8 cellular contexts compared by ENCODE assay signal in genomic region chr14:102928412-102929348, GRCh38. TPM values are rescaled to one million over a fixed set of nuclear protein-coding genes. Genes with fewer than 3 reads are reported as not detected.
DNase-seq lines count a peak whose midpoint lies in the region; ATAC-seq, FAIRE-seq and TF ChIP-seq lines count a peak whose summit lies in the region.

No MANE protein-coding gene starts in this region.

- H3K36me3 Mint-ChIP-seq in T-cell (no peaks in the 10 kb centered on the region), astrocyte (ENCODE audit: low read depth, unreplicated experiment) (peaks cover 2% of the 10 kb centered on the region)

- no peaks in the 10 kb centered on the region for H3K9me3 Mint-ChIP-seq in T-cell
- no peaks in the 10 kb centered on the region for H3K9me3 Mint-ChIP-seq in astrocyte (ENCODE audit: unreplicated experiment)

- no peak overlapping the region for H3K9ac ChIP-seq in astrocyte (ENCODE audit: low read length)

- peak overlapping the region; percentile 79 for H3K4me2 ChIP-seq in astrocyte (ENCODE audit: low read length)

- H3K4me3 ChIP-seq in HL-60 (replicated peaks; ENCODE audit: insufficient read depth, low read length) (peak overlapping the region; percentile 35), astrocyte (ENCODE audit: insufficient read depth, low read depth, low read length) (peak overlapping the region; percentile 28)

- H3K36me3 ChIP-seq in astrocyte (ENCODE audit: insufficient read depth, low read length), result peaks cover 8% of the 10 kb centered on the region

- intact Hi-C loops in left colon (cut with DNase I, micrococcal nuclease), result no loop called here

- H2AFZ ChIP-seq in astrocyte (ENCODE audit: low read depth, low read length), result peak overlapping the region; percentile 52

- peaks cover 38% of the 10 kb centered on the region for H3K27me3 ChIP-seq in HL-60 (ENCODE audit: insufficient read depth, poor library complexity, severe bottlenecking)
- peaks cover 44% of the 10 kb centered on the region for H3K27me3 ChIP-seq in astrocyte (ENCODE audit: insufficient read depth, low read length)

- TF ChIP-seq CTCF in HL-60 (IDR thresholded peaks at IDR 0.05; ENCODE audit: insufficient read depth, low read length), result no peak
- no peak for TF ChIP-seq CTCF in astrocyte (IDR thresholded peaks at IDR 0.05; ENCODE audit: insufficient read depth, low read depth, low read length)

- H3K9me3 ChIP-seq in astrocyte (ENCODE audit: insufficient read depth, low read depth, low read length), result no peaks in the 10 kb centered on the region

- H3K79me2 ChIP-seq in astrocyte (ENCODE audit: insufficient read depth, low read length), result no peaks in the 10 kb centered on the region

- H3K4me1 Mint-ChIP-seq in T-cell (peaks cover 11 to 25% (median 18%) of the 10 kb centered on the region in 3 donors), astrocyte (ENCODE audit: low read depth, unreplicated experiment) (peaks cover 2% of the 10 kb centered on the region)

- peaks cover 22% of the 10 kb centered on the region for H3K4me1 ChIP-seq in astrocyte (ENCODE audit: insufficient read depth, low read length)

- CTCF ChIA-PET in T-cell (lab: Charles Lee), result no interaction called here

- H3K27ac ChIP-seq in HL-60 (replicated peaks) (no peak overlapping the region), astrocyte (ENCODE audit: low read depth, low read length) (no peak overlapping the region)

- POLR2A ChIA-PET in T-cell (lab: Charles Lee), result no interaction called here

- no peak overlapping the region for H3K27ac Mint-ChIP-seq in T-cell
- H3K27ac Mint-ChIP-seq in astrocyte (ENCODE audit: unreplicated experiment), result no peak overlapping the region

- DNase-seq in HL-60 (ENCODE audit: low read depth in 1 of 2, low spot score in 1 of 2), result peak; percentile 37 to 65
- DNase-seq in T-cell, result peak; percentile 61 to 83 (median 76)
- peak; percentile 10 for DNase-seq in astrocyte (ENCODE audit: low read depth)
- DNase-seq in left colon, result peak; percentile 95 to 96
- DNase-seq in stimulated activated CD4-positive, alpha-beta T cell treated with anti-CD3 and anti-CD28 coated beads, TNF-alpha, amount 100 ng/mL, for 1 hour (ENCODE audit: low read depth in 3 of 3, low spot score in 1 of 3), result peak; percentile 52 to 54 (median 53)
- no peak for DNase-seq in occipital lobe (lab: John Stamatoyannopoulos, UW)
- DNase-seq in UCSD-AML1 (lab: John Stamatoyannopoulos, UW; ENCODE audit: unreplicated experiment), result no peak

- H3K4me3 Mint-ChIP-seq in T-cell, result peak overlapping the region; percentile 70 to 74 (median 71)
- peak overlapping the region; percentile 62 for H3K4me3 Mint-ChIP-seq in astrocyte (ENCODE audit: unreplicated experiment)

- peaks cover 7 to 28% of the 10 kb centered on the region in 2 donors for H3K27me3 Mint-ChIP-seq in T-cell
- peaks cover 20% of the 10 kb centered on the region for H3K27me3 Mint-ChIP-seq in astrocyte (ENCODE audit: low read depth, unreplicated experiment)

- H4K20me1 ChIP-seq in astrocyte (ENCODE audit: insufficient read depth, low read length), result peaks cover 30% of the 10 kb centered on the region

- no peak for FAIRE-seq in astrocyte (lab: Jason Lieb, UNC)

- ATAC-seq in GM18868 (IDR thresholded peaks at IDR 0.05; ENCODE audit: unreplicated experiment) (peak; percentile 63), T-cell (replicated peaks in 1 of 4) (peak; percentile 83 to 89 (median 86)), left colon (peak; percentile 72)

RNA-seq across cellular contexts. Expression of gene AMN, which starts 6.2 kb away (rescaled TPM):
- total RNA-seq in T-cell, result 10 to 100 TPM in 2 of 5 donors, 1 to 10 TPM in 3; 5.2 to 15.0 (median 8.4) TPM
- total RNA-seq in astrocyte, result 2.0 and 3.4 TPM in 2 replicates
- 100 to 1,000 TPM; 186 to 331 TPM for total RNA-seq in left colon
- total RNA-seq in occipital lobe, result not detected

Comparison
In these comparisons a context has a peak if more than half of its experiments do, and no peak if none do; other contexts are left out.
1. DNase-seq: peak in HL-60 (2 of 2), T-cell (34 of 34), astrocyte (single experiment), left colon (2 of 2) and stimulated activated CD4-positive, alpha-beta T cell treated with anti-CD3 and anti-CD28 coated beads, TNF-alpha, amount 100 ng/mL, for 1 hour (3 of 3); none in occipital lobe (single experiment) and UCSD-AML1 (single experiment).
2. RNA of gene AMN, which starts 6.2 kb away (total RNA-seq): 186 to 331 TPM in left colon; 5.2 to 15.0 TPM in T-cell, 2.0 to 3.4 TPM in astrocyte and not detected in occipital lobe (single experiment); every median in the first group is over 10 times any median in the second.
3. Peak in every context shown above with its lines, with median percentiles within 50 percentile points of each other: ATAC-seq.